ENCODE assay signal across 11 cellular contexts in the genomic region with DNA sequence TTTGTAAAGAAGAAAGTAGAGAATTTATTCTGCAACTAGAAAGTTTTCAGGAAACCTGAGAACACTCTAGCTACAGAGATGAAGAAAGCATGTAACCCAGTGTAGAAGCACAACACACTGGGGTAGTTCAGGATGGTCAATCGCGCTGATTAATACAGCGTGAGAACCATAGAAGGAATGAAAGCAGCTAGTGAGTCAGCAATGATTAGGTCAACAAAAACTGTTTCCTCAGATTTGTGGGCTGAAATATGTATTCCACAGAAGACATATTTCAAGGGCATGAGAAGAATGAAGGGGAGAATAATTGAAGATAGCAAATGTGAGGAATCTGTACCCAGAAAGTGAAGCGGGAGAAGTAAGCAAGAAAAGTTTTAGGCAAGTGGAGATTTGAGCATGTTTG.
DNase-seq lines count a peak whose midpoint lies in the region; ATAC-seq and TF ChIP-seq lines count a peak whose summit lies in the region.
"Had no signal": no experiment of that assay in that cellular context is flagged by ENCODE, and none has a peak within 500 bp of the region (broad histone marks: within the 10 kb centered on the region; RNA-seq: fewer than 3 reads in every experiment).

No MANE protein-coding gene starts in this region.

- H3K4me3 Mint-ChIP-seq in HFFc6 (peak overlapping the region; percentile 73), WTC11 (no peak overlapping the region)
- H3K4me3 Mint-ChIP-seq: activated naive CD4-positive, alpha-beta T cell treated with anti-CD3 and anti-CD28 coated beads, Interleukin-2, amount 50 U/mL, for 24 hours had no signal

- DNase-seq in HFFc6 (peak; percentile 88), WTC11 (ENCODE audit: low spot score) (no peak), fibroblast of the conjunctiva (ENCODE audit: low read depth) (peak; percentile 51), stromal cell of bone marrow (ENCODE audit: low read depth) (peak; percentile 92), GM10248 (ENCODE audit: extremely low spot score) (no peak), tibial nerve (ENCODE audit: low spot score in 2 of 2) (no peak), left ventricle myocardium inferior (no peak)
- DNase-seq: activated CD4-positive, alpha-beta T cell treated with anti-CD3 and anti-CD28 coated beads, Interleukin-2, amount 50 U/mL, for 48 hours; NCI-H446 treated with DMSO at 0.1 percent for 48 hours; occipital lobe had no signal

- POLR2A ChIA-PET in WTC11 (lab: Charles Lee) (no interaction called here), GM10248 (lab: Yijun Ruan, JAX) (no interaction called here)

- H3K27ac Mint-ChIP-seq in HFFc6: peak overlapping the region; percentile 97
- 0 out of 2 replicates have a peak overlapping the region, but pooled peaks have one; percentile 2 for H3K27ac Mint-ChIP-seq in WTC11
- H3K27ac Mint-ChIP-seq: activated naive CD4-positive, alpha-beta T cell treated with anti-CD3 and anti-CD28 coated beads, Interleukin-2, amount 50 U/mL, for 24 hours had no signal

- TF ChIP-seq POLR2A in tibial nerve (IDR thresholded peaks at IDR 0.05): no peak

- peaks cover 93% of the 10 kb centered on the region for H3K4me1 Mint-ChIP-seq in HFFc6 (ENCODE audit: low read depth)
- H3K4me1 Mint-ChIP-seq in WTC11: peaks cover 51% of the 10 kb centered on the region
- H3K4me1 Mint-ChIP-seq: activated naive CD4-positive, alpha-beta T cell treated with anti-CD3 and anti-CD28 coated beads, Interleukin-2, amount 50 U/mL, for 24 hours had no signal

- H3K4me1 ChIP-seq in tibial nerve: no peaks in the 10 kb centered on the region
- H3K4me1 ChIP-seq in left ventricle myocardium inferior: peaks cover 12% of the 10 kb centered on the region

- ATAC-seq in WTC11: no peak

- no peaks in the 10 kb centered on the region for H3K27me3 ChIP-seq in tibial nerve
- H3K27me3 ChIP-seq in left ventricle myocardium inferior (ENCODE audit: low read depth): no peaks in the 10 kb centered on the region

- CTCF ChIA-PET in WTC11 (lab: Charles Lee) (interaction anchor here (0.5 kb wide), 1 partner anchor 158 kb away, joined by 3 read pairs; no protein-coding TSS in a partner anchor), GM10248 (lab: Yijun Ruan, JAX) (no interaction called here)

- H3K9me3 Mint-ChIP-seq in HFFc6: no peaks in the 10 kb centered on the region
- no peaks in the 10 kb centered on the region for H3K9me3 Mint-ChIP-seq in WTC11

- WGBS in tibial nerve, 2 donors: 72 to 78% methylated on average over 4 of the region's 4 CpGs

- H3K4me3 ChIP-seq in tibial nerve: no peak overlapping the region
- no peak overlapping the region for H3K4me3 ChIP-seq in left ventricle myocardium inferior

- H3K9me3 ChIP-seq in tibial nerve (no peaks in the 10 kb centered on the region), left ventricle myocardium inferior (replicated peaks) (no peaks in the 10 kb centered on the region)

- intact Hi-C loops in left ventricle myocardium inferior (cut with micrococcal nuclease): no loop called here

- H3K36me3 ChIP-seq in tibial nerve: no peaks in the 10 kb centered on the region
- no peaks in the 10 kb centered on the region for H3K36me3 ChIP-seq in left ventricle myocardium inferior

- H3K36me3 Mint-ChIP-seq in HFFc6 (ENCODE audit: low read depth) (peaks cover 4% of the 10 kb centered on the region), WTC11 (no peaks in the 10 kb centered on the region)
- H3K36me3 Mint-ChIP-seq: activated naive CD4-positive, alpha-beta T cell treated with anti-CD3 and anti-CD28 coated beads, Interleukin-2, amount 50 U/mL, for 24 hours had no signal

- TF ChIP-seq CTCF in HFFc6 (IDR thresholded peaks at IDR 0.05) (no peak), WTC11 (IDR thresholded peaks at IDR 0.05) (no peak), GM10248 (IDR thresholded peaks at IDR 0.05; ENCODE audit: control extremely low read depth, extremely low read depth, low read depth, missing control alignments) (no peak), tibial nerve (IDR thresholded peaks at IDR 0.05) (no peak), left ventricle myocardium inferior (IDR thresholded peaks at IDR 0.05; ENCODE audit: borderline replicate concordance) (no peak)

- H3K27me3 Mint-ChIP-seq in HFFc6 (ENCODE audit: insufficient read depth) (no peaks in the 10 kb centered on the region), WTC11 (ENCODE audit: low read depth) (no peaks in the 10 kb centered on the region)
- H3K27me3 Mint-ChIP-seq: activated naive CD4-positive, alpha-beta T cell treated with anti-CD3 and anti-CD28 coated beads, Interleukin-2, amount 50 U/mL, for 24 hours had no signal

- H3K27ac ChIP-seq in tibial nerve (no peak overlapping the region), left ventricle myocardium inferior (replicated peaks) (no peak overlapping the region)

- no peak for TF ChIP-seq EP300 in tibial nerve (IDR thresholded peaks at IDR 0.05)

TF ChIP-seq in WTC11, 78 proteins besides CTCF, POLR2A, EP300 and RAD21 (continues in another document):
- TF ChIP-seq ZBTB21 (CRISPR knock-in tag; IDR thresholded peaks at IDR 0.05; ENCODE audit: borderline replicate concordance) (no peak), OVOL2 (CRISPR knock-in tag; IDR thresholded peaks at IDR 0.05; ENCODE audit: borderline replicate concordance) (no peak), NR3C1 (CRISPR knock-in tag; conservative IDR thresholded peaks at IDR 0.05; ENCODE audit: low read depth) (no peak), ZNF138 (CRISPR knock-in tag; conservative IDR thresholded peaks at IDR 0.05) (no peak), IRF2 (CRISPR knock-in tag; IDR thresholded peaks at IDR 0.05; ENCODE audit: borderline replicate concordance, low read depth) (no peak), TEAD1 (CRISPR knock-in tag; IDR thresholded peaks at IDR 0.05) (no peak), NFYB (CRISPR knock-in tag; conservative IDR thresholded peaks at IDR 0.05; ENCODE audit: low read depth) (no peak), FOXP1 (CRISPR knock-in tag; IDR thresholded peaks at IDR 0.05; ENCODE audit: borderline replicate concordance) (no peak), NFATC4 (CRISPR knock-in tag; IDR thresholded peaks at IDR 0.05) (no peak), RELA (CRISPR knock-in tag; IDR thresholded peaks at IDR 0.05; ENCODE audit: borderline replicate concordance) (no peak)
- TF ChIP-seq, protein P1, sequence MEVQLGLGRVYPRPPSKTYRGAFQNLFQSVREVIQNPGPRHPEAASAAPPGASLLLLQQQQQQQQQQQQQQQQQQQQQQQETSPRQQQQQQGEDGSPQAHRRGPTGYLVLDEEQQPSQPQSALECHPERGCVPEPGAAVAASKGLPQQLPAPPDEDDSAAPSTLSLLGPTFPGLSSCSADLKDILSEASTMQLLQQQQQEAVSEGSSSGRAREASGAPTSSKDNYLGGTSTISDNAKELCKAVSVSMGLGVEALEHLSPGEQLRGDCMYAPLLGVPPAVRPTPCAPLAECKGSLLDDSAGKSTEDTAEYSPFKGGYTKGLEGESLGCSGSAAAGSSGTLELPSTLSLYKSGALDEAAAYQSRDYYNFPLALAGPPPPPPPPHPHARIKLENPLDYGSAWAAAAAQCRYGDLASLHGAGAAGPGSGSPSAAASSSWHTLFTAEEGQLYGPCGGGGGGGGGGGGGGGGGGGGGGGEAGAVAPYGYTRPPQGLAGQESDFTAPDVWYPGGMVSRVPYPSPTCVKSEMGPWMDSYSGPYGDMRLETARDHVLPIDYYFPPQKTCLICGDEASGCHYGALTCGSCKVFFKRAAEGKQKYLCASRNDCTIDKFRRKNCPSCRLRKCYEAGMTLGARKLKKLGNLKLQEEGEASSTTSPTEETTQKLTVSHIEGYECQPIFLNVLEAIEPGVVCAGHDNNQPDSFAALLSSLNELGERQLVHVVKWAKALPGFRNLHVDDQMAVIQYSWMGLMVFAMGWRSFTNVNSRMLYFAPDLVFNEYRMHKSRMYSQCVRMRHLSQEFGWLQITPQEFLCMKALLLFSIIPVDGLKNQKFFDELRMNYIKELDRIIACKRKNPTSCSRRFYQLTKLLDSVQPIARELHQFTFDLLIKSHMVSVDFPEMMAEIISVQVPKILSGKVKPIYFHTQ (CRISPR knock-in tag; IDR thresholded peaks at IDR 0.05): no peak
- TF ChIP-seq, protein P2, sequence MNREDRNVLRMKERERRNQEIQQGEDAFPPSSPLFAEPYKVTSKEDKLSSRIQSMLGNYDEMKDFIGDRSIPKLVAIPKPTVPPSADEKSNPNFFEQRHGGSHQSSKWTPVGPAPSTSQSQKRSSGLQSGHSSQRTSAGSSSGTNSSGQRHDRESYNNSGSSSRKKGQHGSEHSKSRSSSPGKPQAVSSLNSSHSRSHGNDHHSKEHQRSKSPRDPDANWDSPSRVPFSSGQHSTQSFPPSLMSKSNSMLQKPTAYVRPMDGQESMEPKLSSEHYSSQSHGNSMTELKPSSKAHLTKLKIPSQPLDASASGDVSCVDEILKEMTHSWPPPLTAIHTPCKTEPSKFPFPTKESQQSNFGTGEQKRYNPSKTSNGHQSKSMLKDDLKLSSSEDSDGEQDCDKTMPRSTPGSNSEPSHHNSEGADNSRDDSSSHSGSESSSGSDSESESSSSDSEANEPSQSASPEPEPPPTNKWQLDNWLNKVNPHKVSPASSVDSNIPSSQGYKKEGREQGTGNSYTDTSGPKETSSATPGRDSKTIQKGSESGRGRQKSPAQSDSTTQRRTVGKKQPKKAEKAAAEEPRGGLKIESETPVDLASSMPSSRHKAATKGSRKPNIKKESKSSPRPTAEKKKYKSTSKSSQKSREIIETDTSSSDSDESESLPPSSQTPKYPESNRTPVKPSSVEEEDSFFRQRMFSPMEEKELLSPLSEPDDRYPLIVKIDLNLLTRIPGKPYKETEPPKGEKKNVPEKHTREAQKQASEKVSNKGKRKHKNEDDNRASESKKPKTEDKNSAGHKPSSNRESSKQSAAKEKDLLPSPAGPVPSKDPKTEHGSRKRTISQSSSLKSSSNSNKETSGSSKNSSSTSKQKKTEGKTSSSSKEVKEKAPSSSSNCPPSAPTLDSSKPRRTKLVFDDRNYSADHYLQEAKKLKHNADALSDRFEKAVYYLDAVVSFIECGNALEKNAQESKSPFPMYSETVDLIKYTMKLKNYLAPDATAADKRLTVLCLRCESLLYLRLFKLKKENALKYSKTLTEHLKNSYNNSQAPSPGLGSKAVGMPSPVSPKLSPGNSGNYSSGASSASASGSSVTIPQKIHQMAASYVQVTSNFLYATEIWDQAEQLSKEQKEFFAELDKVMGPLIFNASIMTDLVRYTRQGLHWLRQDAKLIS (CRISPR knock-in tag; IDR thresholded peaks at IDR 0.05; ENCODE audit: borderline replicate concordance): no peak

Comparison
In these comparisons a context has a peak if more than half of its experiments do, and no peak if none do; other contexts are left out.
1. DNase-seq: peak in HFFc6 (single experiment), fibroblast of the conjunctiva (single experiment) and stromal cell of bone marrow (single experiment); none in WTC11 (single experiment), GM10248 (single experiment), tibial nerve (0 of 2) and left ventricle myocardium inferior (single experiment).